ENCODE assay signal across 1 cellular context in genomic region chr17:7475764-7476422, GRCh38.
TF ChIP-seq lines count a peak whose summit lies in the region.

No MANE protein-coding gene starts in this region.

TF ChIP-seq in K562, 482 proteins besides CTCF, POLR2A, EP300 and RAD21 (continued from another document and continues in another):
- TF ChIP-seq ZNF318 (IDR thresholded peaks at IDR 0.05; ENCODE audit: borderline replicate concordance in 1 of 2, low read depth in 1 of 2) = peak in 1 of 2 experiments; percentile 48; a peak in 1 of 4 replicates
- 0 out of 2 replicates have a peak, but pooled peaks have one; percentile 24 for TF ChIP-seq PKNOX1 (IDR thresholded peaks at IDR 0.05)
- peak; percentile 79 for TF ChIP-seq ZFX (CRISPR knock-in tag; IDR thresholded peaks at IDR 0.05)
- no peak for TF ChIP-seq CTCFL (IDR thresholded peaks at IDR 0.05; ENCODE audit: borderline replicate concordance, insufficient read depth, low read depth, low read length, poor library complexity, severe bottlenecking)
- peak; percentile 97 for TF ChIP-seq BHLHE40 (IDR thresholded peaks at IDR 0.05; ENCODE audit: low read length)
- peak in 1 of 2 experiments; percentile 29; a peak in 1 of 4 replicates for TF ChIP-seq RCOR1 (IDR thresholded peaks at IDR 0.05; ENCODE audit: borderline replicate concordance in 1 of 2, low read depth in 2 of 2, low read length in 2 of 2)
- peak; percentile 61 to 66 for TF ChIP-seq E2F6 (IDR thresholded peaks at IDR 0.05; ENCODE audit: borderline replicate concordance in 1 of 2, extremely low read depth in 1 of 2, insufficient read depth in 1 of 2, insufficient read length in 1 of 2, low read depth in 1 of 2, low read length in 1 of 2, poor library complexity in 1 of 2, severe bottlenecking in 1 of 2)
- peak; percentile 8; the same call in 1 of the 2 replicates for TF ChIP-seq SOX6 (IDR thresholded peaks at IDR 0.05)
- peak; percentile 85 for TF ChIP-seq CBFA2T3 (IDR thresholded peaks at IDR 0.05)
- no peak for TF ChIP-seq IRF9 (tag; IDR thresholded peaks at IDR 0.05)
- TF ChIP-seq NCOA6 (IDR thresholded peaks at IDR 0.05) = no peak
- TF ChIP-seq MEIS2 (IDR thresholded peaks at IDR 0.05; ENCODE audit: partially characterized antibody) = peak; percentile 18
- TF ChIP-seq TFAP4 (CRISPR knock-in tag; IDR thresholded peaks at IDR 0.05; ENCODE audit: borderline replicate concordance) = peak; percentile 93
- no peak for TF ChIP-seq TCF7 (IDR thresholded peaks at IDR 0.05; ENCODE audit: borderline replicate concordance)
- TF ChIP-seq GMEB1 (CRISPR knock-in tag; IDR thresholded peaks at IDR 0.05) = no peak
- TF ChIP-seq FOSL1 (tag; conservative IDR thresholded peaks at IDR 0.05) = peak; percentile 28
- TF ChIP-seq KDM4B (IDR thresholded peaks at IDR 0.05; ENCODE audit: borderline replicate concordance in 2 of 2, low read depth in 1 of 2) = no peak
- no peak for TF ChIP-seq ZBTB11 (CRISPR knock-in tag; IDR thresholded peaks at IDR 0.05)
- TF ChIP-seq ZNF717 (CRISPR knock-in tag; IDR thresholded peaks at IDR 0.05) = no peak
- no peak for TF ChIP-seq SMARCB1 (IDR thresholded peaks at IDR 0.05; ENCODE audit: insufficient read length, low read depth)
- 0 out of 2 replicates have a peak, but pooled peaks have one; percentile 47 for TF ChIP-seq GABPB1 (CRISPR knock-in tag; IDR thresholded peaks at IDR 0.05)
- no peak for TF ChIP-seq CBX8 (IDR thresholded peaks at IDR 0.05; ENCODE audit: borderline replicate concordance, extremely low read depth, low read depth, low read length, poor library complexity, severe bottlenecking)
- TF ChIP-seq TEAD4 (IDR thresholded peaks at IDR 0.05; ENCODE audit: low read length) = peak; percentile 80
- TF ChIP-seq TEAD4 (CRISPR knock-in tag; IDR thresholded peaks at IDR 0.05; ENCODE audit: borderline replicate concordance) = no peak
- no peak for TF ChIP-seq ARID2 (IDR thresholded peaks at IDR 0.05)
- TF ChIP-seq COPS2 (conservative IDR thresholded peaks at IDR 0.05) = no peak
- TF ChIP-seq EZH2 (IDR thresholded peaks at IDR 0.05; ENCODE audit: borderline replicate concordance, low read depth, low read length) = no peak
- TF ChIP-seq PPARD (CRISPR knock-in tag; IDR thresholded peaks at IDR 0.05) = no peak
- no peak for TF ChIP-seq MAFF (IDR thresholded peaks at IDR 0.05; ENCODE audit: low read length)
- TF ChIP-seq ZNF347 (CRISPR knock-in tag; IDR thresholded peaks at IDR 0.05; ENCODE audit: low read depth) = no peak
- TF ChIP-seq NBN (IDR thresholded peaks at IDR 0.05; ENCODE audit: low read depth) = no peak
- no peak for TF ChIP-seq CHD2 (IDR thresholded peaks at IDR 0.05; ENCODE audit: low read depth, low read length)
- no peak for TF ChIP-seq TAF7 (tag; IDR thresholded peaks at IDR 0.05)
- 0 out of 2 replicates have a peak, but pooled peaks have one; percentile 26 for TF ChIP-seq MTA3 (IDR thresholded peaks at IDR 0.05; ENCODE audit: borderline replicate concordance)
- peak; percentile 86 for TF ChIP-seq ARID1B (IDR thresholded peaks at IDR 0.05)
- TF ChIP-seq PRPF4 (IDR thresholded peaks at IDR 0.05; ENCODE audit: insufficient read depth, low read depth, low read length, poor library complexity, severe bottlenecking) = no peak
- 0 out of 2 replicates have a peak, but pooled peaks have one; percentile 45 for TF ChIP-seq ZNF766 (CRISPR knock-in tag; conservative IDR thresholded peaks at IDR 0.05)
- no peak for TF ChIP-seq ZNF165 (CRISPR knock-in tag; IDR thresholded peaks at IDR 0.05; ENCODE audit: borderline replicate concordance)
- TF ChIP-seq DEAF1 (CRISPR knock-in tag; IDR thresholded peaks at IDR 0.05) = no peak
